Comparison of ENCODE assay signal across 17 cellular contexts in genomic region chr21:26061437-26061836, GRCh38.
DNase-seq lines count a peak whose midpoint lies in the region; ATAC-seq and TF ChIP-seq lines count a peak whose summit lies in the region.
"Had no signal": no experiment of that assay in that cellular context is flagged by ENCODE, and none has a peak within 500 bp of the region (broad histone marks: within the 10 kb centered on the region; RNA-seq: fewer than 3 reads in every experiment).

No MANE protein-coding gene starts in this region.

- TF ChIP-seq CTCF in AG09309 (IDR thresholded peaks at IDR 0.05; ENCODE audit: control insufficient read depth, insufficient read depth, low read depth, low read length, missing control alignments) (no peak), fibroblast of mammary gland (conservative IDR thresholded peaks at IDR 0.05; ENCODE audit: control insufficient read depth, insufficient read depth, low read depth, low read length) (no peak), mesothelial cell of epicardium (IDR thresholded peaks at IDR 0.05; ENCODE audit: unreplicated experiment) (no peak), chondrocyte (IDR thresholded peaks at IDR 0.05) (no peak)

- POLR2A ChIA-PET in HEK293T (lab: Yijun Ruan, JAX) = interaction anchor here (0.7 kb wide), 1 partner anchor 15 kb away, joined by 3 read pairs; no protein-coding TSS in a partner anchor

- H3K4me1 Mint-ChIP-seq in mesothelial cell of epicardium (peaks cover 29% of the 10 kb centered on the region), chondrocyte (ENCODE audit: low read depth) (peaks cover 12% of the 10 kb centered on the region)

- H3K4me3 ChIP-seq in AG09309 (ENCODE audit: control insufficient read depth, low read depth, low read length) = no peak overlapping the region
- no peak overlapping the region for H3K4me3 ChIP-seq in fibroblast of mammary gland (ENCODE audit: control insufficient read depth, low read depth, low read length)
- H3K4me3 ChIP-seq: colonic mucosa, GM12878 had no signal

- H3K27me3 Mint-ChIP-seq in mesothelial cell of epicardium (ENCODE audit: low read depth) = no peaks in the 10 kb centered on the region
- no peaks in the 10 kb centered on the region for H3K27me3 Mint-ChIP-seq in chondrocyte (ENCODE audit: low read depth)
- H3K27me3 Mint-ChIP-seq: IgD-negative memory B cell had no signal

- ATAC-seq in HG03039 (IDR thresholded peaks at IDR 0.05; ENCODE audit: unreplicated experiment) = no peak
- no peak for ATAC-seq in GM21367 (IDR thresholded peaks at IDR 0.05; ENCODE audit: unreplicated experiment)
- ATAC-seq: CD8-positive, alpha-beta T cell; GM12878 had no signal

- H3K9me3 Mint-ChIP-seq in mesothelial cell of epicardium = no peaks in the 10 kb centered on the region
- H3K9me3 Mint-ChIP-seq in chondrocyte (ENCODE audit: low read depth) = no peaks in the 10 kb centered on the region
- H3K9me3 Mint-ChIP-seq: CD8-positive, alpha-beta T cell; IgD-negative memory B cell had no signal

- peak; percentile 34 for DNase-seq in AG09309 (ENCODE audit: low read depth)
- DNase-seq in NCI-H446 treated with DMSO at 0.1 percent for 48 hours (lab: John Stamatoyannopoulos, UW) = peak; percentile 54
- DNase-seq in fibroblast of mammary gland (ENCODE audit: low read depth) = peak; percentile 70
- DNase-seq in mesothelial cell of epicardium (ENCODE audit: low spot score in 2 of 2, unreplicated experiment in 2 of 2) = no peak
- no peak for DNase-seq in chondrocyte (ENCODE audit: low spot score)
- DNase-seq in HEK293T (ENCODE audit: extremely low spot score) = no peak
- DNase-seq: activated CD4-positive, alpha-beta T cell treated with anti-CD3 and anti-CD28 coated beads, Interleukin-2, amount 50 U/mL, for 1 hour; activated T-cell treated with anti-CD3 and anti-CD28 coated beads, Interleukin-2, amount 50 U/mL, for 48 hours; CD8-positive, alpha-beta T cell; colonic mucosa; mammary epithelial cell; MV-4-11; small intestine had no signal

- H3K4me3 Mint-ChIP-seq in mesothelial cell of epicardium (no peak overlapping the region), chondrocyte (ENCODE audit: unreplicated experiment) (no peak overlapping the region)
- H3K4me3 Mint-ChIP-seq: CD8-positive, alpha-beta T cell; IgD-negative memory B cell had no signal

- CTCF ChIA-PET in HEK293T (lab: Yijun Ruan, JAX) = no interaction called here

- H3K27ac Mint-ChIP-seq in mesothelial cell of epicardium (peak overlapping the region; percentile 39), chondrocyte (ENCODE audit: unreplicated experiment) (no peak overlapping the region)
- H3K27ac Mint-ChIP-seq: CD8-positive, alpha-beta T cell; IgD-negative memory B cell had no signal

- H3K36me3 Mint-ChIP-seq in mesothelial cell of epicardium (peaks cover 3% of the 10 kb centered on the region), chondrocyte (ENCODE audit: low read depth) (no peaks in the 10 kb centered on the region)
- H3K36me3 Mint-ChIP-seq: CD8-positive, alpha-beta T cell; IgD-negative memory B cell had no signal

TF ChIP-seq in HEK293T, 16 proteins besides CTCF, POLR2A, EP300 and RAD21:
- TF ChIP-seq TARDBP (IDR thresholded peaks at IDR 0.05) (no peak), FOXM1 (IDR thresholded peaks at IDR 0.05; ENCODE audit: borderline replicate concordance) (no peak), BHLHE40 (IDR thresholded peaks at IDR 0.05; ENCODE audit: borderline replicate concordance) (no peak), PKNOX1 (IDR thresholded peaks at IDR 0.05) (no peak), HDGF (IDR thresholded peaks at IDR 0.05; ENCODE audit: borderline replicate concordance) (no peak)

Comparison
In these comparisons a context has a peak if more than half of its experiments do, and no peak if none do; other contexts are left out.
1. DNase-seq: peak in AG09309 (single experiment), NCI-H446 treated with DMSO at 0.1 percent for 48 hours (single experiment) and fibroblast of mammary gland (single experiment); none in mesothelial cell of epicardium (0 of 2), chondrocyte (single experiment) and HEK293T (single experiment).